In the genomic region with DNA sequence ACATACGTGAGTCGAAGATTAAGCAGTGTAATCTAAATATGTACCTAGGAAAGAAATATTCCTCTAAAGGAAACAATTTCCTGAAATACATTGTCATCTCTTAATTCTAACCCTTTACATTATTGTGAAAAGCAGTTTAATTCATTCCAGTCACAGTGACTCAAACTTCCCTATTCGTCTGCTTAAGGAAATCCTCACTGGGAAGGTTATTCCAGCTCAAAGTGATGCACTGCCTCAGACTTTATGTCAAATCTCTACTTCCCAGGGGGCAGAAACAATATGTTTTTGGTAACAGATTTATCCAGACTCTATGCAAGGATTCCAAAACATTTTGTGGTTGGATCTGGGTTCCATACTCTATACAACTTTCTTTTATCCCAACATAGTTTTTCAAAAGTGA, we compare ENCODE assay signal across 21 cellular contexts.
"Had no signal": no experiment of that assay in that cellular context is flagged by ENCODE, and none has a peak within 500 bp of the region (broad histone marks: within the 10 kb centered on the region; RNA-seq: fewer than 3 reads in every experiment).

No MANE protein-coding gene starts in this region.

- H3K27ac ChIP-seq: adrenal gland, neutrophil, SK-N-MC, WERI-Rb-1 had no signal

- H3K27me3 ChIP-seq: adrenal gland, neutrophil had no signal

- DNase-seq: activated CD4-positive, alpha-beta T cell treated with anti-CD3 and anti-CD28 coated beads, Interleukin-2, amount 50 U/mL, for 48 hours; activated CD8-positive, alpha-beta memory T cell treated with anti-CD3 and anti-CD28 coated beads, Interleukin-2, amount 10 ng/mL, durations not matched to agents 7 days and 5 days; activated naive CD4-positive, alpha-beta T cell treated with anti-CD3 and anti-CD28 coated beads, Interleukin-2, amount 50 U/mL, for 16 hours; activated T-cell treated with anti-CD3 and anti-CD28 coated beads, Interleukin-2, amount 50 U/mL, for 1 hour; adrenal gland; effector memory CD4-positive, alpha-beta T cell; hippocampal formation; left ventricle myocardium superior; naive thymus-derived CD8-positive, alpha-beta T cell; posterior cingulate gyrus; small intestine; T-helper 1 cell; WERI-Rb-1 had no signal

- H3K27me3 Mint-ChIP-seq: brain; dendritic cell treated with granulocyte-macrophage colony-stimulating factor and Interleukin-4, amounts not matched to agents 40 ng/mL and 50 ng/mL, for 4 days; type B pancreatic cell had no signal

- H3K4me3 Mint-ChIP-seq: activated CD8-positive, alpha-beta memory T cell treated with anti-CD3 and anti-CD28 coated beads, Interleukin-2, amount 10 ng/mL, durations not matched to agents 7 days and 5 days; brain; central memory CD8-positive, alpha-beta T cell; dendritic cell treated with granulocyte-macrophage colony-stimulating factor and Interleukin-4, amounts not matched to agents 40 ng/mL and 50 ng/mL, for 4 days; memory B cell; naive thymus-derived CD8-positive, alpha-beta T cell; stimulated activated naive CD8-positive, alpha-beta T cell treated with anti-CD3 and anti-CD28 coated beads, Interleukin-15, Interleukin-2, amounts not matched to agents 100 ng/mL and 50 ng/mL, for 24 hours; type B pancreatic cell had no signal

- H3K9me3 ChIP-seq: adrenal gland, neutrophil had no signal

- H3K4me1 ChIP-seq: adrenal gland had no signal

- H3K36me3 Mint-ChIP-seq: activated CD8-positive, alpha-beta memory T cell treated with anti-CD3 and anti-CD28 coated beads, Interleukin-2, amount 10 ng/mL, durations not matched to agents 7 days and 5 days; brain; memory B cell; naive thymus-derived CD8-positive, alpha-beta T cell; type B pancreatic cell had no signal

- H3K4me1 Mint-ChIP-seq: activated CD8-positive, alpha-beta memory T cell treated with anti-CD3 and anti-CD28 coated beads, Interleukin-2, amount 10 ng/mL, durations not matched to agents 7 days and 5 days; brain; central memory CD8-positive, alpha-beta T cell; memory B cell; naive thymus-derived CD8-positive, alpha-beta T cell had no signal

- H3K9me3 Mint-ChIP-seq: central memory CD8-positive, alpha-beta T cell; stimulated activated naive CD8-positive, alpha-beta T cell treated with anti-CD3 and anti-CD28 coated beads, Interleukin-15, Interleukin-2, amounts not matched to agents 100 ng/mL and 50 ng/mL, for 24 hours; type B pancreatic cell had no signal

- H3K36me3 ChIP-seq: adrenal gland, neutrophil, WERI-Rb-1 had no signal

- H3K27ac Mint-ChIP-seq: activated CD8-positive, alpha-beta memory T cell treated with anti-CD3 and anti-CD28 coated beads, Interleukin-2, amount 10 ng/mL, durations not matched to agents 7 days and 5 days; dendritic cell treated with granulocyte-macrophage colony-stimulating factor and Interleukin-4, amounts not matched to agents 40 ng/mL and 50 ng/mL, for 4 days; memory B cell; naive thymus-derived CD8-positive, alpha-beta T cell; stimulated activated naive CD8-positive, alpha-beta T cell treated with anti-CD3 and anti-CD28 coated beads, Interleukin-15, Interleukin-2, amounts not matched to agents 100 ng/mL and 50 ng/mL, for 24 hours; type B pancreatic cell had no signal

- ATAC-seq: activated CD8-positive, alpha-beta memory T cell treated with anti-CD3 and anti-CD28 coated beads, Interleukin-2, amount 10 ng/mL, durations not matched to agents 7 days and 5 days; left ventricle myocardium superior; naive thymus-derived CD8-positive, alpha-beta T cell had no signal

- H3K4me3 ChIP-seq: adrenal gland, SK-N-MC had no signal
